In genomic region chr4:168486961-168487820, GRCh38 we compare ENCODE assay signal across 10 cellular contexts. TPM values are rescaled to one million over a fixed set of nuclear protein-coding genes. Genes with fewer than 3 reads are reported as not detected.
DNase-seq lines count a peak whose midpoint lies in the region; ATAC-seq and TF ChIP-seq lines count a peak whose summit lies in the region.
"Had no signal": no experiment of that assay in that cellular context is flagged by ENCODE, and none has a peak within 500 bp of the region (broad histone marks: within the 10 kb centered on the region; RNA-seq: fewer than 3 reads in every experiment).

No MANE protein-coding gene starts in this region.

- H3K4me3 Mint-ChIP-seq in activated T-cell treated with anti-CD3 and anti-CD28 coated beads, Interleukin-2, amount 50 U/mL, for 4 hours = no peak overlapping the region
- H3K4me3 Mint-ChIP-seq: B cell had no signal

- no peaks in the 10 kb centered on the region for H3K9me3 ChIP-seq in gastroesophageal sphincter

- CTCF ChIA-PET in RWPE1 (lab: Yijun Ruan, JAX) = interaction anchor here (0.7 to 1.3 kb wide), 3 partner anchors 26 to 218 kb away, joined by 3 read pairs; no protein-coding TSS in a partner anchor

- H3K27ac ChIP-seq in RWPE1 (peak overlapping the region; percentile 59), epithelial cell of prostate (peak overlapping the region; percentile 92), gastroesophageal sphincter (no peak overlapping the region)

- POLR2A ChIA-PET in RWPE1 (lab: Yijun Ruan, JAX; ENCODE audit: low non-redundant PET) = no interaction called here

- no peak for TF ChIP-seq CTCF in RWPE1 (conservative IDR thresholded peaks at IDR 0.05; ENCODE audit: low read depth)
- no peak for TF ChIP-seq CTCF in gastroesophageal sphincter (IDR thresholded peaks at IDR 0.05)

- peak; percentile 96 to 99 for ATAC-seq in activated T-cell treated with anti-CD3 and anti-CD28 coated beads, Interleukin-2, amount 50 U/mL, for 4 hours
- ATAC-seq in sciatic nerve = no peak
- no peak for ATAC-seq in gastroesophageal sphincter

- no peak for TF ChIP-seq EP300 in gastroesophageal sphincter (IDR thresholded peaks at IDR 0.05)

- no peak overlapping the region for H3K4me3 ChIP-seq in gastroesophageal sphincter

- TF ChIP-seq POLR2A in gastroesophageal sphincter (IDR thresholded peaks at IDR 0.05) = no peak

- H3K27me3 Mint-ChIP-seq in activated T-cell treated with anti-CD3 and anti-CD28 coated beads, Interleukin-2, amount 50 U/mL, for 4 hours (ENCODE audit: low read depth) = peaks cover 4% of the 10 kb centered on the region

- H3K36me3 ChIP-seq in gastroesophageal sphincter = no peaks in the 10 kb centered on the region

- H3K36me3 Mint-ChIP-seq in activated T-cell treated with anti-CD3 and anti-CD28 coated beads, Interleukin-2, amount 50 U/mL, for 4 hours (ENCODE audit: insufficient read depth) = no peaks in the 10 kb centered on the region

- no peaks in the 10 kb centered on the region for H3K9me3 Mint-ChIP-seq in activated T-cell treated with anti-CD3 and anti-CD28 coated beads, Interleukin-2, amount 50 U/mL, for 4 hours

- H3K27me3 ChIP-seq in gastroesophageal sphincter = no peaks in the 10 kb centered on the region

- peaks cover 0 to under 1% (median 0%) of the 10 kb centered on the region in 3 donors for H3K4me1 ChIP-seq in gastroesophageal sphincter

- peaks cover 31% of the 10 kb centered on the region for H3K4me1 Mint-ChIP-seq in activated T-cell treated with anti-CD3 and anti-CD28 coated beads, Interleukin-2, amount 50 U/mL, for 4 hours (ENCODE audit: low read depth)
- H3K4me1 Mint-ChIP-seq: B cell had no signal

- intact Hi-C loops in sciatic nerve (cut with DNase I) = no loop called here

- WGBS in gastroesophageal sphincter (ENCODE audit: low coverage in 1 of 2), 2 donors = 85 to 90% methylated on average over 3 to 8 of the region's 8 CpGs

- DNase-seq in activated T-cell treated with anti-CD3 and anti-CD28 coated beads, Interleukin-2, amount 50 U/mL, for 4 hours = no peak
- no peak for DNase-seq in activated T-cell treated with anti-CD3 and anti-CD28 coated beads for 4 hours
- peak; percentile 78 for DNase-seq in RWPE1 (ENCODE audit: low spot score)
- DNase-seq in epithelial cell of prostate (ENCODE audit: low read depth, low spot score) = peak; percentile 83
- peak; percentile 25 for DNase-seq in stimulated activated CD8-positive, alpha-beta memory T cell treated with anti-CD3 and anti-CD28 coated beads, Interleukin-4, amount 100 ng/mL, for 48 hours
- no peak for DNase-seq in cerebellar nuclear complex (lab: John Stamatoyannopoulos, UW)
- DNase-seq in sciatic nerve (ENCODE audit: low spot score) = no peak
- DNase-seq: activated CD8-positive, alpha-beta memory T cell treated with anti-CD3 and anti-CD28 coated beads, Interleukin-2, amount 50 U/mL, for 48 hours had no signal

RNA-seq across cellular contexts. Expression of gene DDX60L, which starts 6.9 kb away (rescaled TPM):
- total RNA-seq in activated T-cell treated with anti-CD3 and anti-CD28 coated beads, Interleukin-2, amount 50 U/mL, for 4 hours = 1 to 10 TPM; 2.1 to 3.1 (median 3.0) TPM
- total RNA-seq in sciatic nerve (28.3 TPM), gastroesophageal sphincter (10 to 100 TPM in 2 of 4 donors, 1 to 10 TPM in 2; 6.2 to 16.2 (median 9.0) TPM)

RNA-seq across cellular contexts. Expression of gene PALLD, which starts 9.7 kb away (rescaled TPM):
- total RNA-seq in activated T-cell treated with anti-CD3 and anti-CD28 coated beads, Interleukin-2, amount 50 U/mL, for 4 hours = 1 to 10 TPM in 2 of 3 donors, under 1 TPM in 1; 0.94 to 2.4 (median 1.2) TPM
- total RNA-seq in sciatic nerve (104 TPM), gastroesophageal sphincter (1,000 to 10,000 TPM; 1,036 to 2,270 (median 2,202) TPM)

Comparison
In these comparisons a context has a peak if more than half of its experiments do, and no peak if none do; other contexts are left out.
1. ATAC-seq: peak in activated T-cell treated with anti-CD3 and anti-CD28 coated beads, Interleukin-2, amount 50 U/mL, for 4 hours (2 of 2); none in sciatic nerve (single experiment) and gastroesophageal sphincter (single experiment).
2. DNase-seq: peak in RWPE1 (single experiment), epithelial cell of prostate (single experiment) and stimulated activated CD8-positive, alpha-beta memory T cell treated with anti-CD3 and anti-CD28 coated beads, Interleukin-4, amount 100 ng/mL, for 48 hours (single experiment); none in activated T-cell treated with anti-CD3 and anti-CD28 coated beads, Interleukin-2, amount 50 U/mL, for 4 hours (single experiment), activated T-cell treated with anti-CD3 and anti-CD28 coated beads for 4 hours (single experiment), cerebellar nuclear complex (0 of 2) and sciatic nerve (single experiment).
3. H3K27ac ChIP-seq: peak in RWPE1 (single experiment) and epithelial cell of prostate (single experiment); none in gastroesophageal sphincter (0 of 4).
4. RNA of gene PALLD, which starts 9.7 kb away (total RNA-seq): 1,036 to 2,270 TPM in gastroesophageal sphincter and 104 TPM in sciatic nerve (single experiment); 0.94 to 2.4 TPM in activated T-cell treated with anti-CD3 and anti-CD28 coated beads, Interleukin-2, amount 50 U/mL, for 4 hours; every median in the first group is over 10 times any median in the second.